Comparison of ENCODE assay signal across 8 cellular contexts in genomic region chr5:174837919-174838902, GRCh38.
A peak's percentile ranks its signal among the peaks of the same experiment; 100 is the strongest.
DNase-seq lines count a peak whose midpoint lies in the region; TF ChIP-seq lines count a peak whose summit lies in the region.

No MANE protein-coding gene starts in this region.

- H3K9ac ChIP-seq in SK-N-MC (ENCODE audit: insufficient read length), result no peak overlapping the region

- no peak overlapping the region for H3K27ac ChIP-seq in SK-N-MC
- H3K27ac ChIP-seq in left ventricle myocardium inferior (replicated peaks), result peak overlapping the region; percentile 14
- H3K27ac ChIP-seq in substantia nigra (ENCODE audit: low read depth, low read length, poor library complexity, severe bottlenecking), result peak overlapping the region; percentile 44

- peaks cover 54% of the 10 kb centered on the region for H3K27me3 ChIP-seq in left ventricle myocardium inferior (ENCODE audit: low read depth)

- H3K4me1 ChIP-seq in left ventricle myocardium inferior, result peaks cover 6% of the 10 kb centered on the region

- H3K4me3 ChIP-seq in SK-N-MC (no peak overlapping the region), left ventricle myocardium inferior (no peak overlapping the region)

- H3K9me3 ChIP-seq in SK-N-MC (ENCODE audit: low read depth, low read length), result no peaks in the 10 kb centered on the region
- H3K9me3 ChIP-seq in left ventricle myocardium inferior (replicated peaks), result no peaks in the 10 kb centered on the region

- H3K36me3 ChIP-seq in SK-N-MC (ENCODE audit: insufficient read depth, low read length) (no peaks in the 10 kb centered on the region), left ventricle myocardium inferior (no peaks in the 10 kb centered on the region)

- intact Hi-C loops in left ventricle myocardium inferior (cut with micrococcal nuclease), result no loop called here

- TF ChIP-seq CTCF in left ventricle myocardium inferior (IDR thresholded peaks at IDR 0.05; ENCODE audit: borderline replicate concordance), result peak; percentile 28

- DNase-seq in DMS53 (lab: John Stamatoyannopoulos, UW) (peak; percentile 28), DMS53 treated with DMSO at 0.1 percent for 48 hours (lab: John Stamatoyannopoulos, UW; ENCODE audit: unreplicated experiment) (no peak), SK-N-MC (ENCODE audit: low read depth, low spot score) (peak; percentile 5), left ventricle myocardium inferior (no peak), substantia nigra (lab: John Stamatoyannopoulos, UW) (peak in 24 of 49 donors; percentile 4 to 40 (median 18)), hepatic stellate cell (ENCODE audit: low spot score) (no peak), HK-2 (ENCODE audit: unreplicated experiment) (no peak), ecto neural progenitor cell (ENCODE audit: low spot score) (no peak)

Comparison
In these comparisons a context has a peak if more than half of its experiments do, and no peak if none do; other contexts are left out.
1. DNase-seq: peak in DMS53 (single experiment) and SK-N-MC (single experiment); none in DMS53 treated with DMSO at 0.1 percent for 48 hours (single experiment), left ventricle myocardium inferior (single experiment), hepatic stellate cell (single experiment), HK-2 (single experiment) and ecto neural progenitor cell (single experiment).